ENCODE assay signal across 8 cellular contexts in genomic region chr1:1349256-1350012, GRCh38. TPM values are rescaled to one million over a fixed set of nuclear protein-coding genes. Genes with fewer than 3 reads are reported as not detected.
DNase-seq lines count a peak whose midpoint lies in the region; ATAC-seq and TF ChIP-seq lines count a peak whose summit lies in the region.

Gene DVL1, minus strand, starts transcription at chr1:1349418. Its CDS starts 353 bp downstream, at chr1:1349065.

- peak within 1 kb of the TSS; percentile 73 to 78 for H3K27ac ChIP-seq in left lung

- TF ChIP-seq CTCF in GM10248 (IDR thresholded peaks at IDR 0.05; ENCODE audit: control extremely low read depth, extremely low read depth, low read depth, missing control alignments), result peak; percentile 64
- TF ChIP-seq CTCF in left lung (IDR thresholded peaks at IDR 0.05), result peak in 1 of 2 donors; percentile 39

- peak within 1 kb of the TSS; percentile 81 for H3K4me3 Mint-ChIP-seq in activated CD4-positive, alpha-beta T cell treated with anti-CD3 and anti-CD28 coated beads, Interleukin-2, amount 10 ng/mL, durations not matched to agents 24 days and 14 days
- peak within 1 kb of the TSS; percentile 82 for H3K4me3 Mint-ChIP-seq in dendritic cell treated with granulocyte-macrophage colony-stimulating factor and Interleukin-4, amounts not matched to agents 40 ng/mL and 50 ng/mL, for 4 days

- no peaks in the 10 kb centered on the region for H3K9me3 ChIP-seq in left lung

- ATAC-seq in left lung, result peak; percentile 20

- peaks cover 13 to 32% of the 10 kb centered on the region in 2 donors for H3K27me3 ChIP-seq in left lung

- peak within 1 kb of the TSS; percentile 55 to 63 for H3K4me3 ChIP-seq in left lung

- H3K27me3 Mint-ChIP-seq in activated CD4-positive, alpha-beta T cell treated with anti-CD3 and anti-CD28 coated beads, Interleukin-2, amount 10 ng/mL, durations not matched to agents 24 days and 14 days, result peaks cover 20% of the 10 kb centered on the region
- H3K27me3 Mint-ChIP-seq in dendritic cell treated with granulocyte-macrophage colony-stimulating factor and Interleukin-4, amounts not matched to agents 40 ng/mL and 50 ng/mL, for 4 days, result peaks cover 32% of the 10 kb centered on the region

- peaks cover 21 to 69% of the 10 kb centered on the region in 2 donors for H3K4me1 ChIP-seq in left lung

- H3K27ac Mint-ChIP-seq in activated CD4-positive, alpha-beta T cell treated with anti-CD3 and anti-CD28 coated beads, Interleukin-2, amount 10 ng/mL, durations not matched to agents 24 days and 14 days, result no peak within 1 kb of the TSS
- peak within 1 kb of the TSS; percentile 66 for H3K27ac Mint-ChIP-seq in dendritic cell treated with granulocyte-macrophage colony-stimulating factor and Interleukin-4, amounts not matched to agents 40 ng/mL and 50 ng/mL, for 4 days

- H3K9me3 Mint-ChIP-seq in activated CD4-positive, alpha-beta T cell treated with anti-CD3 and anti-CD28 coated beads, Interleukin-2, amount 10 ng/mL, durations not matched to agents 24 days and 14 days, result no peaks in the 10 kb centered on the region
- no peaks in the 10 kb centered on the region for H3K9me3 Mint-ChIP-seq in dendritic cell treated with granulocyte-macrophage colony-stimulating factor and Interleukin-4, amounts not matched to agents 40 ng/mL and 50 ng/mL, for 4 days

- DNase-seq in GM10248 (ENCODE audit: extremely low spot score), result peak; percentile 93
- peak; percentile 53 for DNase-seq in H4 (ENCODE audit: low spot score)
- peak; percentile 79 for DNase-seq in NAMALWA (ENCODE audit: low spot score)
- peak; percentile 91 for DNase-seq in activated CD4-positive, alpha-beta T cell treated with anti-CD3 and anti-CD28 coated beads, Interleukin-2, amount 10 ng/mL, durations not matched to agents 24 days and 14 days
- peak; percentile 67 to 88 for DNase-seq in left lung
- peak; percentile 68 for DNase-seq in stimulated activated CD4-positive, alpha-beta T cell treated with anti-CD3 and anti-CD28 coated beads, Interleukin-4, amount 100 ng/mL, for 24 hours
- no peak for DNase-seq in pons (ENCODE audit: low spot score)

- H3K36me3 ChIP-seq in left lung, result no peaks in the 10 kb centered on the region

- H3K36me3 Mint-ChIP-seq in activated CD4-positive, alpha-beta T cell treated with anti-CD3 and anti-CD28 coated beads, Interleukin-2, amount 10 ng/mL, durations not matched to agents 24 days and 14 days (ENCODE audit: low read depth), result peaks cover 2% of the 10 kb centered on the region
- peaks cover 4% of the 10 kb centered on the region for H3K36me3 Mint-ChIP-seq in dendritic cell treated with granulocyte-macrophage colony-stimulating factor and Interleukin-4, amounts not matched to agents 40 ng/mL and 50 ng/mL, for 4 days (ENCODE audit: low read depth)

- CTCF ChIA-PET in GM10248 (lab: Yijun Ruan, JAX), result no interaction called here

- POLR2A ChIA-PET in GM10248 (lab: Yijun Ruan, JAX), result no interaction called here

- intact Hi-C loops in activated CD4-positive, alpha-beta T cell treated with anti-CD3 and anti-CD28 coated beads, Interleukin-2, amount 10 ng/mL, durations not matched to agents 24 days and 14 days (cut with micrococcal nuclease), result loop anchor here (2.0 kb wide), 3 partner anchors 25 to 49 kb away; partner anchors contain the start of genes AURKAIP1, CCNL2, CPTP and INTS11
- intact Hi-C loops in dendritic cell treated with granulocyte-macrophage colony-stimulating factor and Interleukin-4, amounts not matched to agents 40 ng/mL and 50 ng/mL, for 4 days (cut with micrococcal nuclease), result no loop called here
- intact Hi-C loops in left lung (cut with DNase I), result no loop called here

- H3K4me1 Mint-ChIP-seq in activated CD4-positive, alpha-beta T cell treated with anti-CD3 and anti-CD28 coated beads, Interleukin-2, amount 10 ng/mL, durations not matched to agents 24 days and 14 days, result peaks cover 19% of the 10 kb centered on the region
- H3K4me1 Mint-ChIP-seq in dendritic cell treated with granulocyte-macrophage colony-stimulating factor and Interleukin-4, amounts not matched to agents 40 ng/mL and 50 ng/mL, for 4 days (ENCODE audit: low read depth), result peaks cover 55% of the 10 kb centered on the region

RNA-seq across cellular contexts. Expression of gene DVL1, which starts in this region (rescaled TPM):
- 11.7 and 33.3 TPM in 2 replicates for total RNA-seq in H4 (2014; rRNA removed; shearing (Covaris generic))
- 63.2 and 65.9 TPM in 2 replicates for total RNA-seq in activated CD4-positive, alpha-beta T cell treated with anti-CD3 and anti-CD28 coated beads, Interleukin-2, amount 10 ng/mL, durations not matched to agents 24 days and 14 days
- 10 to 100 TPM; 67.4 to 81.2 TPM for total RNA-seq in left lung
